1 cellular context compared by ENCODE assay signal in the genomic region with DNA sequence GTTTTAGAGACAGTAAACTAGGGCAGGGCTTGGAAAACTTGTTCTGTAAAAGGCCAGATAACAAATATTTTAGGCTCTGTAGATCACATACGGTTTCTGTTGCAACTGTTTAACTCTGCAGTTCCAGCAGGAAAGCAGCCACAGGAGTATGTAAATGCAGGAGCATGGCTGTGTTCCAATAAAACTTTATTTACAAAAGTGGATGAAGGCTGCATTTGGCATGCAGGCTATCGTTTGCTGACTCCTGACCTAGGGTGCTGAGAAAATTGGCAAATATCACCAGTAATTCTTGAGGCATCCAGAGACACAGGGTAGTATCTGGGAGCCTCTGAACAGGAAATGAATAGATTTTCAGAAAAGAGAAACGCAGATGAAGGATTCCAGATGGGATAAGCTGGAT.
TF ChIP-seq lines count a peak whose summit lies in the region.

No MANE protein-coding gene starts in this region.

TF ChIP-seq in GM23338, 12 proteins besides CTCF, POLR2A, EP300 and RAD21 (continued from another document):
- TF ChIP-seq, protein P1, sequence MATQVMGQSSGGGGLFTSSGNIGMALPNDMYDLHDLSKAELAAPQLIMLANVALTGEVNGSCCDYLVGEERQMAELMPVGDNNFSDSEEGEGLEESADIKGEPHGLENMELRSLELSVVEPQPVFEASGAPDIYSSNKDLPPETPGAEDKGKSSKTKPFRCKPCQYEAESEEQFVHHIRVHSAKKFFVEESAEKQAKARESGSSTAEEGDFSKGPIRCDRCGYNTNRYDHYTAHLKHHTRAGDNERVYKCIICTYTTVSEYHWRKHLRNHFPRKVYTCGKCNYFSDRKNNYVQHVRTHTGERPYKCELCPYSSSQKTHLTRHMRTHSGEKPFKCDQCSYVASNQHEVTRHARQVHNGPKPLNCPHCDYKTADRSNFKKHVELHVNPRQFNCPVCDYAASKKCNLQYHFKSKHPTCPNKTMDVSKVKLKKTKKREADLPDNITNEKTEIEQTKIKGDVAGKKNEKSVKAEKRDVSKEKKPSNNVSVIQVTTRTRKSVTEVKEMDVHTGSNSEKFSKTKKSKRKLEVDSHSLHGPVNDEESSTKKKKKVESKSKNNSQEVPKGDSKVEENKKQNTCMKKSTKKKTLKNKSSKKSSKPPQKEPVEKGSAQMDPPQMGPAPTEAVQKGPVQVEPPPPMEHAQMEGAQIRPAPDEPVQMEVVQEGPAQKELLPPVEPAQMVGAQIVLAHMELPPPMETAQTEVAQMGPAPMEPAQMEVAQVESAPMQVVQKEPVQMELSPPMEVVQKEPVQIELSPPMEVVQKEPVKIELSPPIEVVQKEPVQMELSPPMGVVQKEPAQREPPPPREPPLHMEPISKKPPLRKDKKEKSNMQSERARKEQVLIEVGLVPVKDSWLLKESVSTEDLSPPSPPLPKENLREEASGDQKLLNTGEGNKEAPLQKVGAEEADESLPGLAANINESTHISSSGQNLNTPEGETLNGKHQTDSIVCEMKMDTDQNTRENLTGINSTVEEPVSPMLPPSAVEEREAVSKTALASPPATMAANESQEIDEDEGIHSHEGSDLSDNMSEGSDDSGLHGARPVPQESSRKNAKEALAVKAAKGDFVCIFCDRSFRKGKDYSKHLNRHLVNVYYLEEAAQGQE (IDR thresholded peaks at IDR 0.05; ENCODE audit: unreplicated experiment) = no peak
- TF ChIP-seq JUNB (IDR thresholded peaks at IDR 0.05; ENCODE audit: unreplicated experiment) (no peak), NANOG (IDR thresholded peaks at IDR 0.05; ENCODE audit: borderline replicate concordance) (no peak), ZNF331 (CRISPR knock-in tag; IDR thresholded peaks at IDR 0.05; ENCODE audit: low read depth) (no peak)
- TF ChIP-seq, protein P2, sequence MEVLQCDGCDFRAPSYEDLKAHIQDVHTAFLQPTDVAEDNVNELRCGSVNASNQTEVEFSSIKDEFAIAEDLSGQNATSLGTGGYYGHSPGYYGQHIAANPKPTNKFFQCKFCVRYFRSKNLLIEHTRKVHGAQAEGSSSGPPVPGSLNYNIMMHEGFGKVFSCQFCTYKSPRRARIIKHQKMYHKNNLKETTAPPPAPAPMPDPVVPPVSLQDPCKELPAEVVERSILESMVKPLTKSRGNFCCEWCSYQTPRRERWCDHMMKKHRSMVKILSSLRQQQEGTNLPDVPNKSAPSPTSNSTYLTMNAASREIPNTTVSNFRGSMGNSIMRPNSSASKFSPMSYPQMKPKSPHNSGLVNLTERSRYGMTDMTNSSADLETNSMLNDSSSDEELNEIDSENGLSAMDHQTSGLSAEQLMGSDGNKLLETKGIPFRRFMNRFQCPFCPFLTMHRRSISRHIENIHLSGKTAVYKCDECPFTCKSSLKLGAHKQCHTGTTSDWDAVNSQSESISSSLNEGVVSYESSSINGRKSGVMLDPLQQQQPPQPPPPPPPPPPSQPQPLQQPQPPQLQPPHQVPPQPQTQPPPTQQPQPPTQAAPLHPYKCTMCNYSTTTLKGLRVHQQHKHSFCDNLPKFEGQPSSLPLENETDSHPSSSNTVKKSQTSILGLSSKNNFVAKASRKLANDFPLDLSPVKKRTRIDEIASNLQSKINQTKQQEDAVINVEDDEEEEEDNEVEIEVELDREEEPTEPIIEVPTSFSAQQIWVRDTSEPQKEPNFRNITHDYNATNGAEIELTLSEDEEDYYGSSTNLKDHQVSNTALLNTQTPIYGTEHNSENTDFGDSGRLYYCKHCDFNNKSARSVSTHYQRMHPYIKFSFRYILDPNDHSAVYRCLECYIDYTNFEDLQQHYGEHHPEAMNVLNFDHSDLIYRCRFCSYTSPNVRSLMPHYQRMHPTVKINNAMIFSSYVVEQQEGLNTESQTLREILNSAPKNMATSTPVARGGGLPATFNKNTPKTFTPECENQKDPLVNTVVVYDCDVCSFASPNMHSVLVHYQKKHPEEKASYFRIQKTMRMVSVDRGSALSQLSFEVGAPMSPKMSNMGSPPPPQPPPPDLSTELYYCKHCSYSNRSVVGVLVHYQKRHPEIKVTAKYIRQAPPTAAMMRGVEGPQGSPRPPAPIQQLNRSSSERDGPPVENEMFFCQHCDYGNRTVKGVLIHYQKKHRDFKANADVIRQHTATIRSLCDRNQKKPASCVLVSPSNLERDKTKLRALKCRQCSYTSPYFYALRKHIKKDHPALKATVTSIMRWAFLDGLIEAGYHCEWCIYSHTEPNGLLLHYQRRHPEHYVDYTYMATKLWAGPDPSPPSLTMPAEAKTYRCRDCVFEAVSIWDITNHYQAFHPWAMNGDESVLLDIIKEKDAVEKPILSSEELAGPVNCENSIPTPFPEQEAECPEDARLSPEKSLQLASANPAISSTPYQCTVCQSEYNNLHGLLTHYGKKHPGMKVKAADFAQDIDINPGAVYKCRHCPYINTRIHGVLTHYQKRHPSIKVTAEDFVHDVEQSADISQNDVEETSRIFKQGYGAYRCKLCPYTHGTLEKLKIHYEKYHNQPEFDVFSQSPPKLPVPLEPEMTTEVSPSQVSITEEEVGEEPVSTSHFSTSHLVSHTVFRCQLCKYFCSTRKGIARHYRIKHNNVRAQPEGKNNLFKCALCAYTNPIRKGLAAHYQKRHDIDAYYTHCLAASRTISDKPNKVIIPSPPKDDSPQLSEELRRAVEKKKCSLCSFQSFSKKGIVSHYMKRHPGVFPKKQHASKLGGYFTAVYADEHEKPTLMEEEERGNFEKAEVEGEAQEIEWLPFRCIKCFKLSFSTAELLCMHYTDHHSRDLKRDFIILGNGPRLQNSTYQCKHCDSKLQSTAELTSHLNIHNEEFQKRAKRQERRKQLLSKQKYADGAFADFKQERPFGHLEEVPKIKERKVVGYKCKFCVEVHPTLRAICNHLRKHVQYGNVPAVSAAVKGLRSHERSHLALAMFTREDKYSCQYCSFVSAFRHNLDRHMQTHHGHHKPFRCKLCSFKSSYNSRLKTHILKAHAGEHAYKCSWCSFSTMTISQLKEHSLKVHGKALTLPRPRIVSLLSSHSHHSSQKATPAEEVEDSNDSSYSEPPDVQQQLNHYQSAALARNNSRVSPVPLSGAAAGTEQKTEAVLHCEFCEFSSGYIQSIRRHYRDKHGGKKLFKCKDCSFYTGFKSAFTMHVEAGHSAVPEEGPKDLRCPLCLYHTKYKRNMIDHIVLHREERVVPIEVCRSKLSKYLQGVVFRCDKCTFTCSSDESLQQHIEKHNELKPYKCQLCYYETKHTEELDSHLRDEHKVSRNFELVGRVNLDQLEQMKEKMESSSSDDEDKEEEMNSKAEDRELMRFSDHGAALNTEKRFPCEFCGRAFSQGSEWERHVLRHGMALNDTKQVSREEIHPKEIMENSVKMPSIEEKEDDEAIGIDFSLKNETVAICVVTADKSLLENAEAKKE (CRISPR knock-in tag; IDR thresholded peaks at IDR 0.05) = no peak
